8 cellular contexts compared by ENCODE assay signal in the genomic region with DNA sequence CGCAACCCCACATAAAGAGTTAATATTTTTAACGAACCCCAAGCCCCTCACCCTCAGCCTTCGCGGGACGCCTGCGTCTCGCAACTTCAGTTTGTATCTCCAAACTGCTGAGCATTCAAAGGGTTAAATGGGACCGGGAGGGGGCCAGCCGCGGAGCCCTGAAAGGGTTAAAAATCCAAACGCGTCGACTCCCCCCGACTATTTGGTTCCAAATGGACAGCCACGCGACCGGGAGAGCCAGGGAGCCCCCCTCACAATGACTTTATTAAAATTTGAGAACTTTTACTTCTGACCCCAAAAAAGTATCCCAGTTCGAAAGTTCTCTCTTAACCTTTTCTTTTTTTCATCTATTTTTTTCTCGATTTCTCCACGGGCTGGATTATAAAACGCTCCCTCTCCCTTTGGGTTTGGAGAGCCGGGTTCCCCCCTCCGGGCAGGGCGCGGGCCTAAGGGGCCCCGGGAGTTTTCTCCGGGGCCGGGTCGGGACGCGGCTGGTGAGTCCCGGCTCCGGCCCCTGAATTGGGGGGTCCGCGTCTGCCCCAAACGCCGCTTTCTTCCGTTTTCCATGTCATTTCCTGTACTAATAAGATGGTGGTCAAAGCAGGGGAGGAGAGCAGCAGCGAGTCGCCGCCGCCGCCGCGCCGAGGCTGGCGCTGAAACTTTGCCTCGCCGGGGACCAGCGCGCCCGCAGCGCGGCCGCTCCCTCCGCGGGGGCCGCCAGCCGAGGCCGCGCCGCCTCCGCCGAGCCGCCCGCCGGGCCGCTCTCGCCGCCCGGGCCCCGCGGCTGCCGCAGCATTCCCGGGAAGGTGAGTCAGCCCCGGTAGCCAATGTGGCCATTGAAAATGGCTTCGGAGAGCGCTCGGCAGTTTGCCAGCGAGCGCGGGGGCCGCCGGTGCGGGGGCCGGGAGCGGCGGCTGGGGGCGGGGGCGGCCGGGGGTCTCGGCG. TPM values are rescaled to one million over a fixed set of nuclear protein-coding genes. Genes with fewer than 3 reads are reported as not detected.
A peak's percentile ranks its signal among the peaks of the same experiment; 100 is the strongest.
DNase-seq lines count a peak whose midpoint lies in the region; ATAC-seq, FAIRE-seq and TF ChIP-seq lines count a peak whose summit lies in the region.

A gene (plus strand): TSS at position 568 of the 945 bp plus-strand sequence. CDS start 35,128 bp downstream, outside the sequence.

- H3K36me3 ChIP-seq in cardiac muscle cell (no peaks in the 10 kb centered on the region), pancreas (no peaks in the 10 kb centered on the region), uterus (no peaks in the 10 kb centered on the region)

- H3K9me3 ChIP-seq in cardiac muscle cell (ENCODE audit: low read depth) = no peaks in the 10 kb centered on the region
- H3K9me3 ChIP-seq in pancreas = no peaks in the 10 kb centered on the region
- no peaks in the 10 kb centered on the region for H3K9me3 ChIP-seq in uterus

- no peak for FAIRE-seq in RCC 7860 (lab: Jason Lieb, UNC)
- no peak for FAIRE-seq in pancreas (lab: Jason Lieb, UNC)

- H3K4me1 ChIP-seq in cardiac muscle cell (ENCODE audit: low read depth) = peaks cover 5% of the 10 kb centered on the region
- peaks cover 0 to 13% (median 0%) of the 10 kb centered on the region in 3 donors for H3K4me1 ChIP-seq in pancreas
- peaks cover 0 to 6% of the 10 kb centered on the region in 2 donors for H3K4me1 ChIP-seq in uterus

- H3K27ac ChIP-seq in cardiac muscle cell (peak within 1 kb of the TSS; percentile 88), pancreas (peak within 1 kb of the TSS; percentile 96 to 98 (median 97)), uterus (peak within 1 kb of the TSS; percentile 99 to 100)

- intact Hi-C loops in pancreas (cut with DNase I) (no loop called here), uterus (cut with DNase I; ENCODE audit: low total_unique reads) (no loop called here)

- peak; percentile 28 for ATAC-seq in GM19351 (IDR thresholded peaks at IDR 0.05; ENCODE audit: unreplicated experiment)
- ATAC-seq in HG03457 (IDR thresholded peaks at IDR 0.05; ENCODE audit: unreplicated experiment) = peak; percentile 27
- peak; percentile 34 to 35 (median 35) for ATAC-seq in pancreas

- H3K4me3 ChIP-seq in cardiac muscle cell = peak within 1 kb of the TSS; percentile 70
- peak within 1 kb of the TSS; percentile 64 to 86 (median 80) for H3K4me3 ChIP-seq in pancreas
- H3K4me3 ChIP-seq in uterus = peak within 1 kb of the TSS; percentile 52 to 81

- peaks cover 34% of the 10 kb centered on the region for H3K27me3 ChIP-seq in cardiac muscle cell
- H3K27me3 ChIP-seq in pancreas = no peaks in the 10 kb centered on the region
- no peaks in the 10 kb centered on the region for H3K27me3 ChIP-seq in uterus

- 0 to 1% methylated on average over 57 to 93 of the region's 93 CpGs for WGBS in pancreas, 2 donors

- TF ChIP-seq CTCF in cardiac muscle cell (IDR thresholded peaks at IDR 0.05; ENCODE audit: low read depth, low read length) = no peak
- TF ChIP-seq CTCF in pancreas (IDR thresholded peaks at IDR 0.05) = no peak
- no peak for TF ChIP-seq CTCF in uterus (IDR thresholded peaks at IDR 0.05)

- TF ChIP-seq POLR2A in uterus (IDR thresholded peaks at IDR 0.05) = peak in 1 of 2 donors; percentile 13

- DNase-seq in COLO829 (ENCODE audit: low spot score) = peak; percentile 58
- peak; percentile 49 for DNase-seq in RCC 7860 (ENCODE audit: low spot score)
- peak; percentile 27 for DNase-seq in activated naive CD8-positive, alpha-beta T cell treated with anti-CD3 and anti-CD28 coated beads, Interleukin-2, amount 50 U/mL, for 16 hours (ENCODE audit: low read depth, low spot score)
- DNase-seq in cardiac muscle cell (ENCODE audit: low read depth in 1 of 2, low spot score in 1 of 2) = peak; percentile 60 to 85
- peak; percentile 58 to 90 (median 82) for DNase-seq in pancreas
- DNase-seq in uterus = peak; percentile 76 to 79

RNA-seq across cellular contexts. Expression of the gene that starts here (rescaled TPM):
- 15.9 and 20.5 TPM in 2 replicates for total RNA-seq in cardiac muscle cell
- 11.3 and 11.8 TPM in 2 replicates for polyA plus RNA-seq in cardiac muscle cell
- total RNA-seq in pancreas = 1 to 10 TPM; 5.5 to 8.5 (median 6.7) TPM
- polyA plus RNA-seq in pancreas = 1 to 10 TPM; 3.0 to 4.4 TPM
- 100 to 1,000 TPM in 1 of 4 donors, 10 to 100 TPM in 2, 1 to 10 TPM in 1; 7.4 to 318 (median 58.5) TPM for total RNA-seq in uterus

Comparison
In these comparisons a context has a peak if more than half of its experiments do, and no peak if none do; other contexts are left out.
1. Peak in every context shown above with its lines: DNase-seq, ATAC-seq, H3K4me3 ChIP-seq and H3K27ac ChIP-seq.
2. DNase-seq: peak in every context shown above with its lines; median percentile 82 in pancreas; 78 in uterus; 72 in cardiac muscle cell; 58 in COLO829; 49 in RCC 7860; 27 in activated naive CD8-positive, alpha-beta T cell treated with anti-CD3 and anti-CD28 coated beads, Interleukin-2, amount 50 U/mL, for 16 hours.